10 cellular contexts compared by ENCODE assay signal in genomic region chr17:39757931-39758873, GRCh38. TPM values are rescaled to one million over a fixed set of nuclear protein-coding genes. Genes with fewer than 3 reads are reported as not detected.
DNase-seq lines count a peak whose midpoint lies in the region; ATAC-seq and TF ChIP-seq lines count a peak whose summit lies in the region.
"Had no signal": no experiment of that assay in that cellular context is flagged by ENCODE, and none has a peak within 500 bp of the region (broad histone marks: within the 10 kb centered on the region; RNA-seq: fewer than 3 reads in every experiment).

No MANE protein-coding gene starts in this region.

- no peaks in the 10 kb centered on the region for H3K9me2 ChIP-seq in Karpas-422 (replicated peaks; ENCODE audit: insufficient read depth, low read length)

- peak overlapping the region; percentile 98 for H3K27ac Mint-ChIP-seq in CD8-positive, alpha-beta T cell

- H3K4me2 ChIP-seq in Karpas-422 (ENCODE audit: low read depth, low read length, poor library complexity, severe bottlenecking) = peak overlapping the region; percentile 98

- no peak overlapping the region for H3K4me3 ChIP-seq in CD8-positive, alpha-beta T cell (ENCODE audit: low read depth, low read length)
- H3K4me3 ChIP-seq in Karpas-422 (ENCODE audit: low read length) (peak overlapping the region; percentile 4; the same call in 1 of the 2 replicates), ovary (no peak overlapping the region), prostate gland (no peak overlapping the region)
- H3K4me3 ChIP-seq: dorsolateral prefrontal cortex had no signal

- intact Hi-C loops in CD8-positive, alpha-beta T cell (cut with DNase I, micrococcal nuclease) = loop anchor here in 1 of 2 experiments (1.0 kb wide), 1 partner anchor 8 kb away; no protein-coding TSS in a partner anchor
- intact Hi-C loops in ovary (cut with DNase I) (no loop called here), prostate gland (cut with DNase I) (no loop called here)

- no peak for TF ChIP-seq EP300 in ovary (IDR thresholded peaks at IDR 0.05)

- ATAC-seq in CD8-positive, alpha-beta T cell = peak; percentile 3

- H3K36me3 ChIP-seq in CD8-positive, alpha-beta T cell (ENCODE audit: insufficient read depth, low read length) = peaks cover 8% of the 10 kb centered on the region
- peaks cover 19% of the 10 kb centered on the region for H3K36me3 ChIP-seq in Karpas-422 (ENCODE audit: insufficient read depth, low read length)
- H3K36me3 ChIP-seq in ovary = no peaks in the 10 kb centered on the region
- H3K36me3 ChIP-seq in prostate gland = no peaks in the 10 kb centered on the region

- H3K27ac ChIP-seq in CD8-positive, alpha-beta T cell (ENCODE audit: low read depth, low read length) = peak overlapping the region; percentile 17
- H3K27ac ChIP-seq in Karpas-422 (ENCODE audit: low read length) = peak overlapping the region; percentile 100
- no peak overlapping the region for H3K27ac ChIP-seq in ovary
- no peak overlapping the region for H3K27ac ChIP-seq in prostate gland
- H3K27ac ChIP-seq: dorsolateral prefrontal cortex had no signal

- H3K9me3 Mint-ChIP-seq in CD8-positive, alpha-beta T cell = no peaks in the 10 kb centered on the region

- H3K27me3 ChIP-seq in CD8-positive, alpha-beta T cell (ENCODE audit: insufficient read depth, low read length) = no peaks in the 10 kb centered on the region
- no peaks in the 10 kb centered on the region for H3K27me3 ChIP-seq in Karpas-422 (ENCODE audit: low read length)
- H3K27me3 ChIP-seq in ovary = no peaks in the 10 kb centered on the region
- no peaks in the 10 kb centered on the region for H3K27me3 ChIP-seq in prostate gland (replicated peaks; ENCODE audit: insufficient read depth)

- no peak for TF ChIP-seq CTCF in CD8-positive, alpha-beta T cell (IDR thresholded peaks at IDR 0.05)
- no peak for TF ChIP-seq CTCF in ovary (IDR thresholded peaks at IDR 0.05)
- no peak for TF ChIP-seq CTCF in prostate gland (IDR thresholded peaks at IDR 0.05)

- peaks cover 72% of the 10 kb centered on the region for H3K4me1 ChIP-seq in CD8-positive, alpha-beta T cell (ENCODE audit: insufficient read depth, low read length)
- H3K4me1 ChIP-seq in Karpas-422 (ENCODE audit: low read length) (peaks cover 82% of the 10 kb centered on the region), ovary (ENCODE audit: insufficient read depth) (no peaks in the 10 kb centered on the region), prostate gland (replicated peaks) (no peaks in the 10 kb centered on the region)

- peaks cover 76% of the 10 kb centered on the region for H3K4me1 Mint-ChIP-seq in CD8-positive, alpha-beta T cell (ENCODE audit: low read depth)

- peak in 6 of 7 experiments; percentile 19 to 76 (median 56) for DNase-seq in CD8-positive, alpha-beta T cell
- peak; percentile 90 for DNase-seq in Karpas-422
- DNase-seq in activated CD8-positive, alpha-beta memory T cell treated with anti-CD3 and anti-CD28 coated beads, Interleukin-2, amount 50 U/mL, for 4 hours = peak; percentile 59
- DNase-seq in mesenteric fat pad (ENCODE audit: low spot score) = peak; percentile 43
- DNase-seq in NCI-H2029 (lab: John Stamatoyannopoulos, UW) = no peak
- no peak for DNase-seq in ovary
- DNase-seq in prostate gland (ENCODE audit: low spot score) = no peak
- DNase-seq in NCI-H1048 (lab: John Stamatoyannopoulos, UW) = no peak
- DNase-seq: Calu3 had no signal

- POLR2A ChIA-PET in CD8-positive, alpha-beta T cell (lab: Charles Lee) = interaction anchor here (1.1 to 1.8 kb wide), 4 partner anchors 11 to 85 kb away, joined by 3 to 8 read pairs (median 4); no protein-coding TSS in a partner anchor

- H4K20me1 ChIP-seq in Karpas-422 (ENCODE audit: insufficient read depth, low read depth, low read length) = no peaks in the 10 kb centered on the region

- no peak overlapping the region for H2AFZ ChIP-seq in Karpas-422 (ENCODE audit: low read length)

- H3K4me3 Mint-ChIP-seq in CD8-positive, alpha-beta T cell = peak overlapping the region; percentile 56

- no peaks in the 10 kb centered on the region for H3K27me3 Mint-ChIP-seq in CD8-positive, alpha-beta T cell (ENCODE audit: low read depth)

- CTCF ChIA-PET in CD8-positive, alpha-beta T cell (lab: Charles Lee) = interaction anchor here (1.1 to 1.9 kb wide), 3 partner anchors 19 to 137 kb away, joined by 3 to 8 read pairs (median 5); partner anchors contain the start of gene IKZF3

- 62 to 64% (median 63%) methylated on average over 12 of the region's 12 CpGs for WGBS in ovary, 3 donors
- WGBS in prostate gland = 83% methylated on average over 12 of the region's 12 CpGs

- H3K79me2 ChIP-seq in Karpas-422 (ENCODE audit: low read length) = no peaks in the 10 kb centered on the region

- no peak for TF ChIP-seq POLR2A in ovary (IDR thresholded peaks at IDR 0.05)
- no peak for TF ChIP-seq POLR2A in prostate gland (IDR thresholded peaks at IDR 0.05)

- H3K36me3 Mint-ChIP-seq in CD8-positive, alpha-beta T cell = peaks cover 32% of the 10 kb centered on the region

- H3K9ac ChIP-seq in Karpas-422 (ENCODE audit: low read length) = peak overlapping the region; percentile 99

- no peaks in the 10 kb centered on the region for H3K9me3 ChIP-seq in CD8-positive, alpha-beta T cell (ENCODE audit: low read length)
- no peaks in the 10 kb centered on the region for H3K9me3 ChIP-seq in Karpas-422 (ENCODE audit: low read length)
- no peaks in the 10 kb centered on the region for H3K9me3 ChIP-seq in ovary
- no peaks in the 10 kb centered on the region for H3K9me3 ChIP-seq in prostate gland

RNA-seq across cellular contexts. Expression of gene GRB7, which starts 20.5 kb away (rescaled TPM):
- not detected for total RNA-seq in CD8-positive, alpha-beta T cell
- 0.18 and 1.5 TPM in 2 replicates for total RNA-seq in Karpas-422 (2014; rRNA removed; shearing (Covaris generic); ENCODE audit: low replicate concordance)
- total RNA-seq in mesenteric fat pad (0.29 TPM), ovary (10 to 100 TPM in 1 of 7 donors, 1 to 10 TPM in 5, under 1 TPM in 1; 0.51 to 63.0 (median 2.7) TPM), prostate gland (10 to 100 TPM; 25.7 to 32.6 TPM)
- polyA plus RNA-seq in ovary = 1 to 10 TPM in 1 of 2 donors, under 1 TPM in 1; 0.23 to 1.8 TPM

RNA-seq across cellular contexts. Expression of gene MIEN1, which starts 27.9 kb away (rescaled TPM):
- total RNA-seq in CD8-positive, alpha-beta T cell = 10 to 100 TPM; 29.5 to 30.1 TPM
- total RNA-seq in Karpas-422 (2014; rRNA removed; shearing (Covaris generic); ENCODE audit: low replicate concordance) = 77.8 and 78.6 TPM in 2 replicates
- total RNA-seq in mesenteric fat pad (36.4 TPM), ovary (10 to 100 TPM; 20.2 to 51.4 (median 23.4) TPM), prostate gland (100 to 1,000 TPM in 1 of 2 donors, 10 to 100 TPM in 1; 46.5 to 119 TPM)
- polyA plus RNA-seq in ovary = 10 to 100 TPM; 33.0 to 64.9 TPM

RNA-seq across cellular contexts. Expression of gene ERBB2, which starts 58.3 kb away (rescaled TPM):
- 1 to 10 TPM; 2.6 to 2.9 TPM for total RNA-seq in CD8-positive, alpha-beta T cell
- total RNA-seq in Karpas-422 (2014; rRNA removed; shearing (Covaris generic); ENCODE audit: low replicate concordance) = 7.3 and 10.9 TPM in 2 replicates
- total RNA-seq in mesenteric fat pad (21.9 TPM), ovary (10 to 100 TPM; 26.1 to 66.3 (median 53.5) TPM), prostate gland (100 to 1,000 TPM; 112 to 172 TPM)
- polyA plus RNA-seq in ovary = 10 to 100 TPM; 20.1 to 24.1 TPM

Comparison
In these comparisons a context has a peak if more than half of its experiments do, and no peak if none do; other contexts are left out.
1. DNase-seq: peak in CD8-positive, alpha-beta T cell (6 of 7), Karpas-422 (single experiment), activated CD8-positive, alpha-beta memory T cell treated with anti-CD3 and anti-CD28 coated beads, Interleukin-2, amount 50 U/mL, for 4 hours (single experiment) and mesenteric fat pad (single experiment); none in NCI-H2029 (single experiment), ovary (0 of 5), prostate gland (single experiment) and NCI-H1048 (single experiment).
2. H3K27ac ChIP-seq: peak in CD8-positive, alpha-beta T cell (single experiment) and Karpas-422 (single experiment); none in ovary (0 of 2) and prostate gland (0 of 2).